22 cellular contexts compared by ENCODE assay signal in the genomic region with DNA sequence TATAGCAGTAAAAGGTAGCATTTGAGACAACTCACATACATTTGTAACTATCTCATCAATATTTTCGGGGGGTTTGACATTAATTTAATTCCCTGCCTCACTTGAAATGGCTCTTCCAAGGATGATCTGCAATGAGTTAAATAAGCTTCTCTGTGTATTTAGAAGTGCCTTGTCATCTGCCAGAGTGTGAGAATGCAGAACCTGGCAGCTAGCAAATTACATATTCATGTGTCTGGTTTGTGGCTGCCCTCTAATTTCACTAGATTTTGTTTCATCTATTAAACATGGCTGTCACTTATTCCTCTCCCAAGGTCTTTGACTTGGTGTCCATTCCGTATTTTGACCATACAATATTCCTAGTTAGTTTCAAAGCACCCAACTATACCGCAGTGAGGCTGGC.
A peak's percentile ranks its signal among the peaks of the same experiment; 100 is the strongest.
DNase-seq lines count a peak whose midpoint lies in the region; ATAC-seq, FAIRE-seq and TF ChIP-seq lines count a peak whose summit lies in the region.
"Had no signal": no experiment of that assay in that cellular context is flagged by ENCODE, and none has a peak within 500 bp of the region (broad histone marks: within the 10 kb centered on the region; RNA-seq: fewer than 3 reads in every experiment).

No MANE protein-coding gene starts in this region.

- ATAC-seq in HG03097 (IDR thresholded peaks at IDR 0.05; ENCODE audit: low FRiP score, unreplicated experiment) (peak; percentile 2), GM12878 (peak; percentile 53), left cardiac atrium (no peak), HG02588 (IDR thresholded peaks at IDR 0.05; ENCODE audit: unreplicated experiment) (no peak)
- ATAC-seq: A549 had no signal

- CTCF ChIA-PET in GM12878 (lab: Yijun Ruan, JAX) = interaction anchor here (0.8 to 1.2 kb wide), 4 partner anchors 15 to 157 kb away, joined by 3 read pairs; no protein-coding TSS in a partner anchor

- 36% methylated on average over 3 of the region's 3 CpGs for WGBS in GM12878 (ENCODE audit: insufficient coverage, insufficient replicate concordance, low lambda C conversion rate, missing lambda C conversion rate)

- no peaks in the 10 kb centered on the region for H3K36me3 ChIP-seq in GM12878 (ENCODE audit: control insufficient read depth in 2 of 2, insufficient read depth in 2 of 2, low read length in 1 of 2)
- H3K36me3 ChIP-seq: HAP-1, MG63, SJCRH30 had no signal

- TF ChIP-seq EP300 in GM12878 (IDR thresholded peaks at IDR 0.05; ENCODE audit: borderline replicate concordance in 1 of 2, control insufficient read depth in 1 of 2, low read depth in 2 of 2, low read length in 2 of 2) = no peak

- intact Hi-C loops in GM12878 (cut with micrococcal nuclease; ENCODE audit: unreplicated experiment) = loop anchor here (2.0 kb wide), 1 partner anchor 26 kb away; no protein-coding TSS in a partner anchor
- intact Hi-C loops in left cardiac atrium (cut with DNase I) = no loop called here

- in situ Hi-C loops in GM12878 (cut with MboI) = no loop called here

- no peak for TF ChIP-seq RAD21 in GM12878 (IDR thresholded peaks at IDR 0.05; ENCODE audit: insufficient read depth, low read depth, low read length)

- no peak overlapping the region for H3K9ac ChIP-seq in GM12878 (ENCODE audit: control insufficient read depth, insufficient read depth, low read length)
- H3K9ac ChIP-seq: GM23248 had no signal

- no peaks in the 10 kb centered on the region for H3K27me3 ChIP-seq in GM12878 (replicated peaks in 1 of 2; ENCODE audit: control insufficient read depth in 2 of 2, insufficient read depth in 2 of 2, low read length in 1 of 2)
- H3K27me3 ChIP-seq: MG63, SJCRH30 had no signal

- H3K27me3 Mint-ChIP-seq in mesothelial cell of epicardium (ENCODE audit: low read depth) = no peaks in the 10 kb centered on the region

- DNase-seq in GM19239 (ENCODE audit: insufficient read length, low spot score) = no peak
- DNase-seq in GM12878 (ENCODE audit: low read depth, low spot score) = no peak
- DNase-seq in mesothelial cell of epicardium (ENCODE audit: low spot score in 2 of 2, unreplicated experiment in 2 of 2) = no peak
- DNase-seq in T1000 (lab: John Stamatoyannopoulos, UW) = no peak
- no peak for DNase-seq in left cardiac atrium
- no peak for DNase-seq in cerebellar cortex (ENCODE audit: low spot score)
- DNase-seq: DMS79 treated with DMSO at 0.1 percent for 48 hours; MG63; NCI-H1694 treated with DMSO at 0.1 percent for 48 hours; NCI-H2081 treated with DMSO at 0.1 percent for 48 hours; NK-92 treated with Interleukin-12 subunit alpha and Interleukin-12 subunit beta, amount 100 ng/mL, for 24 hours; SJCRH30 had no signal

- H4K20me1 ChIP-seq in GM12878 (ENCODE audit: control insufficient read depth, insufficient read depth) = no peaks in the 10 kb centered on the region

- POLR2A ChIA-PET in GM12878 (lab: Charles Lee) = no interaction called here

- H3K9me3 ChIP-seq in GM12878 (replicated peaks; ENCODE audit: control insufficient read depth, insufficient read depth, low read length) = no peaks in the 10 kb centered on the region
- H3K9me3 ChIP-seq: A549, HAP-1, MG63, SJCRH30 had no signal

- H3K4me2 ChIP-seq in GM12878 (ENCODE audit: control insufficient read depth, insufficient read depth) = peak overlapping the region; percentile 60
- H3K4me2 ChIP-seq: A549 had no signal

- RAD21 ChIA-PET in GM12878 (lab: Charles Lee; ENCODE audit: unreplicated experiment) = interaction anchor here (0.8 to 1.2 kb wide), 7 partner anchors 48 to 216 kb away, joined by 3 to 4 read pairs (median 3); no protein-coding TSS in a partner anchor

- H3K27ac ChIP-seq in GM12878 (ENCODE audit: control insufficient read depth, insufficient read depth) = peak overlapping the region; percentile 65; the same call in 1 of the 2 replicates
- H3K27ac ChIP-seq: A549, GM23248, SJCRH30 had no signal

- no TSS peak for BruUV-seq in GM12878 (replicated peaks; lab: Mats Ljungman, UMichigan)

- SMC1A ChIA-PET in GM12878 (lab: Charles Lee; ENCODE audit: uncharacterized antibody, unreplicated experiment) = interaction anchor here (0.8 to 1.6 kb wide), 12 partner anchors 9 to 158 kb away, joined by 3 to 10 read pairs (median 4); no protein-coding TSS in a partner anchor

- TF ChIP-seq POLR2A in GM12878 (IDR thresholded peaks at IDR 0.05; ENCODE audit: low read depth, low read length) = no peak

- H3K27ac Mint-ChIP-seq in mesothelial cell of epicardium = peak overlapping the region; percentile 66
- H3K27ac Mint-ChIP-seq: B cell, CD14-positive monocyte had no signal

- no peaks in the 10 kb centered on the region for H3K79me2 ChIP-seq in GM12878 (ENCODE audit: control insufficient read depth, insufficient read depth, low read length)

- H2AFZ ChIP-seq in GM12878 (ENCODE audit: control insufficient read depth, low read depth, low read length) = no peak overlapping the region; the same call in 1 of the 2 replicates

- no peak overlapping the region for H3K4me3 Mint-ChIP-seq in mesothelial cell of epicardium
- H3K4me3 Mint-ChIP-seq: B cell, CD14-positive monocyte had no signal

- peak; percentile 42 for FAIRE-seq in GM19239 (lab: Jason Lieb, UNC)
- FAIRE-seq in GM12878 (lab: Jason Lieb, UNC) = no peak
- FAIRE-seq: A549, D721Med, GM12891, RCC 7860 had no signal

- no peaks in the 10 kb centered on the region for H3K9me3 Mint-ChIP-seq in mesothelial cell of epicardium

- no peak for TF ChIP-seq CTCF in GM12878 (IDR thresholded peaks at IDR 0.05 in 2 of 3, conservative IDR thresholded peaks at IDR 0.05 in 1 of 3; ENCODE audit: control insufficient read depth in 2 of 3, extremely low read depth in 1 of 3, insufficient read depth in 1 of 3, low read depth in 3 of 3, low read length in 3 of 3)
- TF ChIP-seq CTCF in mesothelial cell of epicardium (IDR thresholded peaks at IDR 0.05; ENCODE audit: unreplicated experiment) = no peak

- peaks cover 17% of the 10 kb centered on the region for H3K4me1 ChIP-seq in GM12878 (ENCODE audit: control insufficient read depth, insufficient read depth, low read length)
- H3K4me1 ChIP-seq: A549 had no signal

- H3K4me1 Mint-ChIP-seq in mesothelial cell of epicardium = peaks cover 39% of the 10 kb centered on the region
- H3K4me1 Mint-ChIP-seq: B cell, CD14-positive monocyte had no signal

- H3K4me3 ChIP-seq in GM12878 = peak overlapping the region; percentile 39; the same call in 1 of the 2 replicates
- H3K4me3 ChIP-seq: A549, HAP-1, MG63, SJCRH30 had no signal

- H3K36me3 Mint-ChIP-seq in mesothelial cell of epicardium = no peaks in the 10 kb centered on the region
- H3K36me3 Mint-ChIP-seq: CD14-positive monocyte had no signal

TF ChIP-seq in GM12878, 131 proteins besides CTCF, POLR2A, EP300 and RAD21:
- no peak for TF ChIP-seq MEF2A (IDR thresholded peaks at IDR 0.05; ENCODE audit: insufficient read depth, low read depth, low read length)
- TF ChIP-seq POU2F2 (IDR thresholded peaks at IDR 0.05; ENCODE audit: borderline replicate concordance, low read depth, low read length) = peak; percentile 66; the same call in 1 of the 3 replicates

Comparison
In these comparisons a context has a peak if more than half of its experiments do, and no peak if none do; other contexts are left out.
1. ATAC-seq: peak in HG03097 (single experiment) and GM12878 (single experiment); none in left cardiac atrium (0 of 2) and HG02588 (single experiment).